In the genomic region with DNA sequence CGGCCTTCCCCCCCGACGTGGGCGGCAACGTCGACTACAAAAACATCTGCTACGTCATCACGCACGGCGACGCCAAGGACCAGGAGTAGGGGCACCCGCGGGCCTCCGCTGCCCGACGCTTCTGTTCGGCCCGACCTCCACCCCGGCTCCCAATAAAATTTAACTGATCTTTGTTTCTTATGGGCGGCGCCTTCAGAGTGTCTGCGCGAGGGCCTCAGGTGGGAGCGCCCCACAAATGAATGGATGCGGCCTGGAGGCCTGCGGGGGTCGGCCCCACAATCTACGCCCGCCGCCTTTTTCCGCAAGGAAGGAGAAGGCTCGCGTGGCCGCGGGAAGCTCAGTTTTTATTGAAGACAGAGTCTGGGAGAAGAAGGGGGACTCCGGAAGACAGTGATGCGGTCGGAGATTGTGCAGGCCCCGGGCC, we compare ENCODE assay signal across 1 cellular context.
A peak's percentile ranks its signal among the peaks of the same experiment; 100 is the strongest.
TF ChIP-seq lines count a peak whose summit lies in the region.

No MANE protein-coding gene starts in this region.

TF ChIP-seq in K562, 482 proteins besides CTCF, POLR2A, EP300 and RAD21 (continued from another document):
- TF ChIP-seq CC2D1A (IDR thresholded peaks at IDR 0.05) (peak; percentile 1; the same call in 1 of the 2 replicates), SMAD4 (CRISPR knock-in tag; conservative IDR thresholded peaks at IDR 0.05) (peak; percentile 88), HIVEP1 (CRISPR knock-in tag; IDR thresholded peaks at IDR 0.05) (peak; percentile 8; the same call in 1 of the 2 replicates), POLR2H (tag; IDR thresholded peaks at IDR 0.05; ENCODE audit: low read depth) (peak; percentile 90), GATA2 (CRISPR knock-in tag; IDR thresholded peaks at IDR 0.05) (peak; percentile 62; the same call in 1 of the 2 replicates), L3MBTL2 (IDR thresholded peaks at IDR 0.05) (peak; percentile 85), MYBL2 (IDR thresholded peaks at IDR 0.05; ENCODE audit: low read depth) (no peak), MYBL2 (CRISPR knock-in tag; IDR thresholded peaks at IDR 0.05; ENCODE audit: borderline replicate concordance) (no peak), NFRKB (IDR thresholded peaks at IDR 0.05; ENCODE audit: low read depth) (peak; percentile 58), CCAR2 (IDR thresholded peaks at IDR 0.05; ENCODE audit: low read depth, low read length) (no peak), SMARCC2 (IDR thresholded peaks at IDR 0.05; ENCODE audit: low read depth) (peak; percentile 16; the same call in 1 of the 2 replicates), MTA1 (IDR thresholded peaks at IDR 0.05; ENCODE audit: borderline replicate concordance) (0 out of 2 replicates have a peak, but pooled peaks have one; percentile 42), STAT5A (IDR thresholded peaks at IDR 0.05; ENCODE audit: borderline replicate concordance, low read length) (0 out of 2 replicates have a peak, but pooled peaks have one; percentile 6), ZNF75A (CRISPR knock-in tag; IDR thresholded peaks at IDR 0.05) (no peak), CAMTA2 (CRISPR knock-in tag; conservative IDR thresholded peaks at IDR 0.05) (no peak), RBBP5 (IDR thresholded peaks at IDR 0.05; ENCODE audit: borderline replicate concordance, insufficient read depth, low read length, poor library complexity, severe bottlenecking) (peak; percentile 4), ASH1L (IDR thresholded peaks at IDR 0.05; ENCODE audit: borderline replicate concordance, low read depth, partially characterized antibody) (no peak), KDM2B (CRISPR knock-in tag; IDR thresholded peaks at IDR 0.05) (peak; percentile 92; the same call in 1 of the 2 replicates), LEF1 (IDR thresholded peaks at IDR 0.05) (peak; percentile 59), SREBF1 (IDR thresholded peaks at IDR 0.05; ENCODE audit: borderline replicate concordance, low read depth, low read length) (no peak), ZKSCAN1 (IDR thresholded peaks at IDR 0.05; ENCODE audit: low read depth, low read length) (peak; percentile 7; the same call in 1 of the 2 replicates), ZKSCAN3 (CRISPR knock-in tag; IDR thresholded peaks at IDR 0.05) (no peak), NCOA6 (IDR thresholded peaks at IDR 0.05) (peak; percentile 91), EP400 (IDR thresholded peaks at IDR 0.05) (peak; percentile 75; the same call in 1 of the 2 replicates), BRD9 (IDR thresholded peaks at IDR 0.05; ENCODE audit: low read depth, partially characterized antibody) (peak; percentile 82)
- TF ChIP-seq, protein P1, sequence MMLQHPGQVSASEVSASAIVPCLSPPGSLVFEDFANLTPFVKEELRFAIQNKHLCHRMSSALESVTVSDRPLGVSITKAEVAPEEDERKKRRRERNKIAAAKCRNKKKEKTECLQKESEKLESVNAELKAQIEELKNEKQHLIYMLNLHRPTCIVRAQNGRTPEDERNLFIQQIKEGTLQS (IDR thresholded peaks at IDR 0.05): 0 out of 2 replicates have a peak, but pooled peaks have one; percentile 30
- TF ChIP-seq, protein P1 (CRISPR knock-in tag; conservative IDR thresholded peaks at IDR 0.05): no peak; the same call in 1 of the 2 replicates
- TF ChIP-seq, protein P2, sequence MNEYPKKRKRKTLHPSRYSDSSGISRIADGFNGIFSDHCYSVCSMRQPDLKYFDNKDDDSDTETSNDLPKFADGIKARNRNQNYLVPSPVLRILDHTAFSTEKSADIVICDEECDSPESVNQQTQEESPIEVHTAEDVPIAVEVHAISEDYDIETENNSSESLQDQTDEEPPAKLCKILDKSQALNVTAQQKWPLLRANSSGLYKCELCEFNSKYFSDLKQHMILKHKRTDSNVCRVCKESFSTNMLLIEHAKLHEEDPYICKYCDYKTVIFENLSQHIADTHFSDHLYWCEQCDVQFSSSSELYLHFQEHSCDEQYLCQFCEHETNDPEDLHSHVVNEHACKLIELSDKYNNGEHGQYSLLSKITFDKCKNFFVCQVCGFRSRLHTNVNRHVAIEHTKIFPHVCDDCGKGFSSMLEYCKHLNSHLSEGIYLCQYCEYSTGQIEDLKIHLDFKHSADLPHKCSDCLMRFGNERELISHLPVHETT (CRISPR knock-in tag; conservative IDR thresholded peaks at IDR 0.05 in 1 of 2, IDR thresholded peaks at IDR 0.05 in 1 of 2): 0 out of 4 replicates have a peak, but pooled peaks of 1 of the 2 experiments have one; percentile 44
- TF ChIP-seq, protein P3, sequence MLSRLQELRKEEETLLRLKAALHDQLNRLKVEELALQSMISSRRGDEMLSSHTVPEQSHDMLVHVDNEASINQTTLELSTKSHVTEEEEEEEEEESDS (CRISPR knock-in tag; IDR thresholded peaks at IDR 0.05): no peak
- TF ChIP-seq, protein P4, sequence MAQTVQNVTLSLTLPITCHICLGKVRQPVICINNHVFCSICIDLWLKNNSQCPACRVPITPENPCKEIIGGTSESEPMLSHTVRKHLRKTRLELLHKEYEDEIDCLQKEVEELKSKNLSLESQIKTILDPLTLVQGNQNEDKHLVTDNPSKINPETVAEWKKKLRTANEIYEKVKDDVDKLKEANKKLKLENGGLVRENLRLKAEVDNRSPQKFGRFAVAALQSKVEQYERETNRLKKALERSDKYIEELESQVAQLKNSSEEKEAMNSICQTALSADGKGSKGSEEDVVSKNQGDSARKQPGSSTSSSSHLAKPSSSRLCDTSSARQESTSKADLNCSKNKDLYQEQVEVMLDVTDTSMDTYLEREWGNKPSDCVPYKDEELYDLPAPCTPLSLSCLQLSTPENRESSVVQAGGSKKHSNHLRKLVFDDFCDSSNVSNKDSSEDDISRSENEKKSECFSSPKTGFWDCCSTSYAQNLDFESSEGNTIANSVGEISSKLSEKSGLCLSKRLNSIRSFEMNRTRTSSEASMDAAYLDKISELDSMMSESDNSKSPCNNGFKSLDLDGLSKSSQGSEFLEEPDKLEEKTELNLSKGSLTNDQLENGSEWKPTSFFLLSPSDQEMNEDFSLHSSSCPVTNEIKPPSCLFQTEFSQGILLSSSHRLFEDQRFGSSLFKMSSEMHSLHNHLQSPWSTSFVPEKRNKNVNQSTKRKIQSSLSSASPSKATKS (CRISPR knock-in tag; IDR thresholded peaks at IDR 0.05): no peak
- TF ChIP-seq, protein P5, sequence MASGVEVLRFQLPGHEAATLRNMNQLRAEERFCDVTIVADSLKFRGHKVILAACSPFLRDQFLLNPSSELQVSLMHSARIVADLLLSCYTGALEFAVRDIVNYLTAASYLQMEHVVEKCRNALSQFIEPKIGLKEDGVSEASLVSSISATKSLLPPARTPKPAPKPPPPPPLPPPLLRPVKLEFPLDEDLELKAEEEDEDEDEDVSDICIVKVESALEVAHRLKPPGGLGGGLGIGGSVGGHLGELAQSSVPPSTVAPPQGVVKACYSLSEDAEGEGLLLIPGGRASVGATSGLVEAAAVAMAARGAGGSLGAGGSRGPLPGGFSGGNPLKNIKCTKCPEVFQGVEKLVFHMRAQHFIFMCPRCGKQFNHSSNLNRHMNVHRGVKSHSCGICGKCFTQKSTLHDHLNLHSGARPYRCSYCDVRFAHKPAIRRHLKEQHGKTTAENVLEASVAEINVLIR (CRISPR knock-in tag; IDR thresholded peaks at IDR 0.05): peak; percentile 75
- TF ChIP-seq, protein P6, sequence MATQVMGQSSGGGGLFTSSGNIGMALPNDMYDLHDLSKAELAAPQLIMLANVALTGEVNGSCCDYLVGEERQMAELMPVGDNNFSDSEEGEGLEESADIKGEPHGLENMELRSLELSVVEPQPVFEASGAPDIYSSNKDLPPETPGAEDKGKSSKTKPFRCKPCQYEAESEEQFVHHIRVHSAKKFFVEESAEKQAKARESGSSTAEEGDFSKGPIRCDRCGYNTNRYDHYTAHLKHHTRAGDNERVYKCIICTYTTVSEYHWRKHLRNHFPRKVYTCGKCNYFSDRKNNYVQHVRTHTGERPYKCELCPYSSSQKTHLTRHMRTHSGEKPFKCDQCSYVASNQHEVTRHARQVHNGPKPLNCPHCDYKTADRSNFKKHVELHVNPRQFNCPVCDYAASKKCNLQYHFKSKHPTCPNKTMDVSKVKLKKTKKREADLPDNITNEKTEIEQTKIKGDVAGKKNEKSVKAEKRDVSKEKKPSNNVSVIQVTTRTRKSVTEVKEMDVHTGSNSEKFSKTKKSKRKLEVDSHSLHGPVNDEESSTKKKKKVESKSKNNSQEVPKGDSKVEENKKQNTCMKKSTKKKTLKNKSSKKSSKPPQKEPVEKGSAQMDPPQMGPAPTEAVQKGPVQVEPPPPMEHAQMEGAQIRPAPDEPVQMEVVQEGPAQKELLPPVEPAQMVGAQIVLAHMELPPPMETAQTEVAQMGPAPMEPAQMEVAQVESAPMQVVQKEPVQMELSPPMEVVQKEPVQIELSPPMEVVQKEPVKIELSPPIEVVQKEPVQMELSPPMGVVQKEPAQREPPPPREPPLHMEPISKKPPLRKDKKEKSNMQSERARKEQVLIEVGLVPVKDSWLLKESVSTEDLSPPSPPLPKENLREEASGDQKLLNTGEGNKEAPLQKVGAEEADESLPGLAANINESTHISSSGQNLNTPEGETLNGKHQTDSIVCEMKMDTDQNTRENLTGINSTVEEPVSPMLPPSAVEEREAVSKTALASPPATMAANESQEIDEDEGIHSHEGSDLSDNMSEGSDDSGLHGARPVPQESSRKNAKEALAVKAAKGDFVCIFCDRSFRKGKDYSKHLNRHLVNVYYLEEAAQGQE (CRISPR knock-in tag; IDR thresholded peaks at IDR 0.05; ENCODE audit: low read depth): no peak
TF ChIP-seq in K562: peak in this region for 96.
